ENCODE assay signal across 1 cellular context in genomic region chr19:17405250-17406038, GRCh38.
TF ChIP-seq lines count a peak whose summit lies in the region.

TSS of gene BST2 (minus strand) at chr19:17405630. CDS start at chr19:17405575, 55 bp downstream.

TF ChIP-seq in K562, 482 proteins besides CTCF, POLR2A, EP300 and RAD21 (continued from another document and continues in another):
- TF ChIP-seq, protein P1, sequence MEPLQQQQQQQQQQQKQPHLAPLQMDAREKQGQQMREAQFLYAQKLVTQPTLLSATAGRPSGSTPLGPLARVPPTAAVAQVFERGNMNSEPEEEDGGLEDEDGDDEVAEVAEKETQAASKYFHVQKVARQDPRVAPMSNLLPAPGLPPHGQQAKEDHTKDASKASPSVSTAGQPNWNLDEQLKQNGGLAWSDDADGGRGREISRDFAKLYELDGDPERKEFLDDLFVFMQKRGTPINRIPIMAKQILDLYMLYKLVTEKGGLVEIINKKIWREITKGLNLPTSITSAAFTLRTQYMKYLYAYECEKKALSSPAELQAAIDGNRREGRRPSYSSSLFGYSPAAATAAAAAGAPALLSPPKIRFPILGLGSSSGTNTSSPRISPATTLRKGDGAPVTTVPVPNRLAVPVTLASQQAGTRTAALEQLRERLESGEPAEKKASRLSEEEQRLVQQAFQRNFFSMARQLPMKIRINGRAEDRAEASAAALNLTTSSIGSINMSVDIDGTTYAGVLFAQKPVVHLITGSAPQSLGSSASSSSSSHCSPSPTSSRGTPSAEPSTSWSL (CRISPR knock-in tag; IDR thresholded peaks at IDR 0.05; ENCODE audit: borderline replicate concordance): no peak
- peak; percentile 77 for TF ChIP-seq RBFOX2 (IDR thresholded peaks at IDR 0.05; ENCODE audit: low read depth, low read length)
- TF ChIP-seq, protein P2, sequence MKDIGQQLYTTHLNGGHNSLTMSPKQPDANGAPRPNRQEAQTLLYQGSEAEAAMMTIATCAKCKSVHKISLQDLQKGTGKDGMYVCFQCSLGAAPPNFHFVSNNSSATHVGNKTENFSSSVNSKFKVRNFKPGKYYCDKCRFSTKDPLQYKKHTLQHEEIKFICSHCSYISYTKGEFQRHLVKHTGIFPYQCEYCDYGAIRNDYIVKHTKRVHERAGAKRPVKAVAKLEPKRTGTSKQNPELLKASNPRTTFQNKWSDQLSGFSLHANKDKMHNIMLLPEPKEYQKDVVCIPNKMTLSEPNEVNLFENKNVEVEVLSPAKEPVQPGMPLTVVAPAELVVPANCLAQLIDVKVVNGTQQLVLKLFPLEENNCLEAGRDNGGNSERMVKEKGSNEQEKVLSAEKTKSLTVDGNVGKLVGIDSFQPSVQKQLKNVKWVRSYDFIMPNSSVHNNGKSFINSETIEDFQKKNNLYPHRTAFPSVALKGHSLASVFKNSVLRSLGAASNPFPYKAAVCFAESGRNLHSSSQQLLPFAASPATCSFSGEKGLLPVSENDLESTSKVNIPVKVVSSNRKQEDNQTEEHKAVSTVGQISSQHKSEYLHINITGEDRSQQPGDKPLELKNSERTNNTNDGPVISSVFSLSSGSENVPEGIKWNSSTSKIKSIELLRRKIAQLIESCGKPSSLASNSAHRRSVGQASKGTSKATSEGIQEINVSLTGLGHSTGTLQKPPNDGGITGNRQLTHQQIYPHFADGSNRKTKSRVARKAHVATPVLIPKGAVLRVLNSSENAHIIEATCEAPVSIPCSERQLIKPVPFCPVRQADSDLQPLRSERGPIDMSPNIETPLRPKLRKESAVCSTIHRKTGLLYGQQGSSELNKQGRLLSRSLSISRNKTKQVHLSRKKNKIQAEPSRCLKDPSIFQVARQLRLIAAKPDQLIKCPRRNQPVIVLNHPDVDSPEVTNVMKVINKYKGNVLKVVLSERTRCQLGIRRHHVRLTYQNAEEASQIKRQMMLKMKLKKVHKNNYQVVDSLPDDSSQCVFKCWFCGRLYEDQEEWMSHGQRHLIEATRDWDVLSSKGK (CRISPR knock-in tag; IDR thresholded peaks at IDR 0.05): no peak
- TF ChIP-seq SP2 (IDR thresholded peaks at IDR 0.05; ENCODE audit: extremely low read depth, low read depth, low read length, poor library complexity, severe bottlenecking): no peak
- no peak for TF ChIP-seq BMI1 (IDR thresholded peaks at IDR 0.05; ENCODE audit: low read length)
- no peak for TF ChIP-seq PBX2 (CRISPR knock-in tag; IDR thresholded peaks at IDR 0.05; ENCODE audit: low read depth)
- TF ChIP-seq PBX2 (tag; conservative IDR thresholded peaks at IDR 0.05; ENCODE audit: low read depth): peak; percentile 25; the same call in 1 of the 2 replicates
- TF ChIP-seq KDM1A (IDR thresholded peaks at IDR 0.05): peak; percentile 72 to 73
- no peak for TF ChIP-seq DIDO1 (tag; IDR thresholded peaks at IDR 0.05; ENCODE audit: low read depth)
- no peak for TF ChIP-seq ZBTB8A (IDR thresholded peaks at IDR 0.05; ENCODE audit: partially characterized antibody)
- TF ChIP-seq ETS1 (conservative IDR thresholded peaks at IDR 0.05; ENCODE audit: control insufficient read depth, low read depth, low read length): no peak
- TF ChIP-seq, protein P3, sequence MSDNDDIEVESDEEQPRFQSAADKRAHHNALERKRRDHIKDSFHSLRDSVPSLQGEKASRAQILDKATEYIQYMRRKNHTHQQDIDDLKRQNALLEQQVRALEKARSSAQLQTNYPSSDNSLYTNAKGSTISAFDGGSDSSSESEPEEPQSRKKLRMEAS (CRISPR knock-in tag; IDR thresholded peaks at IDR 0.05): no peak
- peak in 1 of 2 experiments; percentile 84; a peak in 1 of 4 replicates for TF ChIP-seq BCLAF1 (IDR thresholded peaks at IDR 0.05; ENCODE audit: borderline replicate concordance in 1 of 2, control insufficient read depth in 1 of 2, low read depth in 2 of 2, low read length in 1 of 2)
- TF ChIP-seq RBBP5 (IDR thresholded peaks at IDR 0.05; ENCODE audit: borderline replicate concordance, insufficient read depth, low read length, poor library complexity, severe bottlenecking): no peak
- no peak; the same call in 1 of the 2 replicates for TF ChIP-seq ZNF511 (CRISPR knock-in tag; IDR thresholded peaks at IDR 0.05)
- TF ChIP-seq MCM7 (IDR thresholded peaks at IDR 0.05): no peak
- TF ChIP-seq, protein P4, sequence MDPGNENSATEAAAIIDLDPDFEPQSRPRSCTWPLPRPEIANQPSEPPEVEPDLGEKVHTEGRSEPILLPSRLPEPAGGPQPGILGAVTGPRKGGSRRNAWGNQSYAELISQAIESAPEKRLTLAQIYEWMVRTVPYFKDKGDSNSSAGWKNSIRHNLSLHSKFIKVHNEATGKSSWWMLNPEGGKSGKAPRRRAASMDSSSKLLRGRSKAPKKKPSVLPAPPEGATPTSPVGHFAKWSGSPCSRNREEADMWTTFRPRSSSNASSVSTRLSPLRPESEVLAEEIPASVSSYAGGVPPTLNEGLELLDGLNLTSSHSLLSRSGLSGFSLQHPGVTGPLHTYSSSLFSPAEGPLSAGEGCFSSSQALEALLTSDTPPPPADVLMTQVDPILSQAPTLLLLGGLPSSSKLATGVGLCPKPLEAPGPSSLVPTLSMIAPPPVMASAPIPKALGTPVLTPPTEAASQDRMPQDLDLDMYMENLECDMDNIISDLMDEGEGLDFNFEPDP (CRISPR knock-in tag; IDR thresholded peaks at IDR 0.05): no peak
- no peak for TF ChIP-seq ZNF184 (CRISPR knock-in tag; IDR thresholded peaks at IDR 0.05)
- TF ChIP-seq ZKSCAN1 (IDR thresholded peaks at IDR 0.05; ENCODE audit: low read depth, low read length): no peak
- no peak for TF ChIP-seq KLF6 (CRISPR knock-in tag; IDR thresholded peaks at IDR 0.05; ENCODE audit: borderline replicate concordance)
- TF ChIP-seq, protein P5, sequence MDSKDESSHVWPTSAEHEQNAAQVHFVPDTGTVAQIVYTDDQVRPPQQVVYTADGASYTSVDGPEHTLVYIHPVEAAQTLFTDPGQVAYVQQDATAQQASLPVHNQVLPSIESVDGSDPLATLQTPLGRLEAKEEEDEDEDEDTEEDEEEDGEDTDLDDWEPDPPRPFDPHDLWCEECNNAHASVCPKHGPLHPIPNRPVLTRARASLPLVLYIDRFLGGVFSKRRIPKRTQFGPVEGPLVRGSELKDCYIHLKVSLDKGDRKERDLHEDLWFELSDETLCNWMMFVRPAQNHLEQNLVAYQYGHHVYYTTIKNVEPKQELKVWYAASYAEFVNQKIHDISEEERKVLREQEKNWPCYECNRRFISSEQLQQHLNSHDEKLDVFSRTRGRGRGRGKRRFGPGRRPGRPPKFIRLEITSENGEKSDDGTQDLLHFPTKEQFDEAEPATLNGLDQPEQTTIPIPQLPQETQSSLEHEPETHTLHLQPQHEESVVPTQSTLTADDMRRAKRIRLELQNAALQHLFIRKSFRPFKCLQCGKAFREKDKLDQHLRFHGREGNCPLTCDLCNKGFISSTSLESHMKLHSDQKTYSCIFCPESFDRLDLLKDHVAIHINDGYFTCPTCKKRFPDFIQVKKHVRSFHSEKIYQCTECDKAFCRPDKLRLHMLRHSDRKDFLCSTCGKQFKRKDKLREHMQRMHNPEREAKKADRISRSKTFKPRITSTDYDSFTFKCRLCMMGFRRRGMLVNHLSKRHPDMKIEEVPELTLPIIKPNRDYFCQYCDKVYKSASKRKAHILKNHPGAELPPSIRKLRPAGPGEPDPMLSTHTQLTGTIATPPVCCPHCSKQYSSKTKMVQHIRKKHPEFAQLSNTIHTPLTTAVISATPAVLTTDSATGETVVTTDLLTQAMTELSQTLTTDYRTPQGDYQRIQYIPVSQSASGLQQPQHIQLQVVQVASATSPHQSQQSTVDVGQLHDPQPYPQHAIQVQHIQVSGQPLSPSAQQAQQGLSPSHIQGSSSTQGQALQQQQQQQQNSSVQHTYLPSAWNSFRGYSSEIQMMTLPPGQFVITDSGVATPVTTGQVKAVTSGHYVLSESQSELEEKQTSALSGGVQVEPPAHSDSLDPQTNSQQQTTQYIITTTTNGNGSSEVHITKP (IDR thresholded peaks at IDR 0.05; ENCODE audit: partially characterized antibody): peak; percentile 82
- no peak; the same call in 1 of the 2 replicates for TF ChIP-seq RNF2 (IDR thresholded peaks at IDR 0.05)
- TF ChIP-seq, protein P6, sequence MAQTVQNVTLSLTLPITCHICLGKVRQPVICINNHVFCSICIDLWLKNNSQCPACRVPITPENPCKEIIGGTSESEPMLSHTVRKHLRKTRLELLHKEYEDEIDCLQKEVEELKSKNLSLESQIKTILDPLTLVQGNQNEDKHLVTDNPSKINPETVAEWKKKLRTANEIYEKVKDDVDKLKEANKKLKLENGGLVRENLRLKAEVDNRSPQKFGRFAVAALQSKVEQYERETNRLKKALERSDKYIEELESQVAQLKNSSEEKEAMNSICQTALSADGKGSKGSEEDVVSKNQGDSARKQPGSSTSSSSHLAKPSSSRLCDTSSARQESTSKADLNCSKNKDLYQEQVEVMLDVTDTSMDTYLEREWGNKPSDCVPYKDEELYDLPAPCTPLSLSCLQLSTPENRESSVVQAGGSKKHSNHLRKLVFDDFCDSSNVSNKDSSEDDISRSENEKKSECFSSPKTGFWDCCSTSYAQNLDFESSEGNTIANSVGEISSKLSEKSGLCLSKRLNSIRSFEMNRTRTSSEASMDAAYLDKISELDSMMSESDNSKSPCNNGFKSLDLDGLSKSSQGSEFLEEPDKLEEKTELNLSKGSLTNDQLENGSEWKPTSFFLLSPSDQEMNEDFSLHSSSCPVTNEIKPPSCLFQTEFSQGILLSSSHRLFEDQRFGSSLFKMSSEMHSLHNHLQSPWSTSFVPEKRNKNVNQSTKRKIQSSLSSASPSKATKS (CRISPR knock-in tag; IDR thresholded peaks at IDR 0.05): no peak
- TF ChIP-seq HDAC8 (tag; IDR thresholded peaks at IDR 0.05): no peak
- TF ChIP-seq BRF2 (IDR thresholded peaks at IDR 0.05; ENCODE audit: borderline replicate concordance, insufficient read depth, insufficient read length): no peak
- no peak for TF ChIP-seq FOXJ2 (tag; IDR thresholded peaks at IDR 0.05)
- peak; percentile 92 for TF ChIP-seq GATA2 (CRISPR knock-in tag; IDR thresholded peaks at IDR 0.05)
- no peak for TF ChIP-seq FOXJ3 (CRISPR knock-in tag; IDR thresholded peaks at IDR 0.05)
- no peak for TF ChIP-seq CBFB (CRISPR knock-in tag; IDR thresholded peaks at IDR 0.05)
- TF ChIP-seq ZBTB1 (CRISPR knock-in tag; IDR thresholded peaks at IDR 0.05; ENCODE audit: borderline replicate concordance, low read depth): no peak
